ENCODE assay signal across 21 cellular contexts in the genomic region with DNA sequence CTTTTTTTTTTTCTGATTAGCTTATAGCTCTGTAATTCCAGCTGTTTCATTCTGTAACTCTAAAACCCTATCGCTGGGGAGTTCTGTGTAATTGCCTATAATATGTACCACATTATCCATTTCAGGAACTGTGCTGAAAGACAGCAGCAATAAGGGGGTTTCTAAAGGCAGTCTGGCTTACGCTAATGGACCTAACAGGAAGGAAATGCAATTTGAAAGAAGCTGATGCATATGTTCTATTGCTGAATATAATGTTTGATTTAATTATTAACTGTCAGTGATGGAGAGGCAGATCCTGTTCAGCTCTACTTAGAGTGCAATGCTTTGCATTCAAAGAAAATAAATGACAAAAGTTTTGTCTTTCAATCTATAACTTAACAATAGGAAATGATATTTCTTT.
DNase-seq lines count a peak whose midpoint lies in the region; ATAC-seq and TF ChIP-seq lines count a peak whose summit lies in the region.
"Had no signal": no experiment of that assay in that cellular context is flagged by ENCODE, and none has a peak within 500 bp of the region (broad histone marks: within the 10 kb centered on the region; RNA-seq: fewer than 3 reads in every experiment).

No MANE protein-coding gene starts in this region.

- TF ChIP-seq CTCF in ascending aorta (IDR thresholded peaks at IDR 0.05), result no peak

- DNase-seq in NCI-H2227 treated with DMSO at 0.1 percent for 48 hours (lab: John Stamatoyannopoulos, UW) (peak; percentile 37), left kidney (ENCODE audit: low read depth, low spot score) (peak; percentile 29), AG08396 (ENCODE audit: low spot score) (no peak), islet precursor cell (no peak), ascending aorta (ENCODE audit: low spot score in 2 of 2) (no peak)
- DNase-seq: activated CD4-positive, alpha-beta T cell treated with anti-CD3 and anti-CD28 coated beads, Interleukin-2, amount 50 U/mL, for 4 hours; activated naive CD4-positive, alpha-beta T cell; activated T-cell treated with anti-CD3 and anti-CD28 coated beads for 4 hours; central memory CD4-positive, alpha-beta T cell; effector CD4-positive, alpha-beta T cell; GF-D8; H9; left lung; NCI-H2029 treated with DMSO at 0.1 percent for 48 hours; NCI-H526 treated with DMSO at 0.1 percent for 48 hours; SW 1271 had no signal

- intact Hi-C loops in ascending aorta (cut with DNase I), result no loop called here

- no peak overlapping the region for H3K4me3 ChIP-seq in ascending aorta
- H3K4me3 ChIP-seq: esophagus muscularis mucosa, left lung, suprapubic skin had no signal

- H3K27ac ChIP-seq in ascending aorta, result no peak overlapping the region
- H3K27ac ChIP-seq: esophagus muscularis mucosa, left lung, neutrophil, suprapubic skin had no signal

- H3K27me3 ChIP-seq in ascending aorta, result no peaks in the 10 kb centered on the region
- H3K27me3 ChIP-seq: esophagus muscularis mucosa, left lung, neutrophil, suprapubic skin had no signal

- no peaks in the 10 kb centered on the region for H3K4me1 ChIP-seq in ascending aorta
- H3K4me1 ChIP-seq: esophagus muscularis mucosa, left lung, suprapubic skin had no signal

- H3K9me3 ChIP-seq in ascending aorta, result no peaks in the 10 kb centered on the region
- H3K9me3 ChIP-seq: neutrophil, suprapubic skin had no signal

- ATAC-seq in GM19023 (IDR thresholded peaks at IDR 0.05; ENCODE audit: unreplicated experiment), result peak; percentile 36
- peak; percentile 96 for ATAC-seq in HG03097 (IDR thresholded peaks at IDR 0.05; ENCODE audit: low FRiP score, unreplicated experiment)
- ATAC-seq: left lung had no signal

- H3K36me3 ChIP-seq in ascending aorta, result no peaks in the 10 kb centered on the region
- H3K36me3 ChIP-seq: esophagus muscularis mucosa, left lung, neutrophil, suprapubic skin had no signal

Comparison
In these comparisons a context has a peak if more than half of its experiments do, and no peak if none do; other contexts are left out.
1. DNase-seq: peak in NCI-H2227 treated with DMSO at 0.1 percent for 48 hours (single experiment) and left kidney (single experiment); none in AG08396 (single experiment), islet precursor cell (single experiment) and ascending aorta (0 of 2).